Comparison of ENCODE assay signal across 22 cellular contexts in genomic region chr2:2838548-2838845, GRCh38.
"Had no signal": no experiment of that assay in that cellular context is flagged by ENCODE, and none has a peak within 500 bp of the region (broad histone marks: within the 10 kb centered on the region; RNA-seq: fewer than 3 reads in every experiment).

No MANE protein-coding gene starts in this region.

- H3K9me3 Mint-ChIP-seq: dendritic cell treated with granulocyte-macrophage colony-stimulating factor and Interleukin-4, amounts not matched to agents 40 ng/mL and 50 ng/mL, for 4 days; immature natural killer cell; nephron; stimulated activated naive CD8-positive, alpha-beta T cell treated with anti-CD3 and anti-CD28 coated beads, Interleukin-15, amount 100 ng/mL, for 72 hours had no signal

- H3K27me3 ChIP-seq: foreskin keratinocyte, right lobe of liver, transverse colon had no signal

- H3K27ac Mint-ChIP-seq: dendritic cell treated with granulocyte-macrophage colony-stimulating factor and Interleukin-4, amounts not matched to agents 40 ng/mL and 50 ng/mL, for 4 days; immature natural killer cell; naive B cell; stimulated activated naive B cell treated with anti-CD40 and anti-IgM and Interleukin-4, amounts not matched to agents 10 μg/mL and 1 μg/mL and 100 μg/mL, for 72 hours had no signal

- DNase-seq: foreskin keratinocyte; immature natural killer cell; kidney; left cardiac atrium; left ventricle myocardium inferior; mesenchymal stem cell; naive B cell; right lobe of liver; stimulated activated CD4-positive, alpha-beta T cell treated with anti-CD3 and anti-CD28 coated beads, Interleukin-15, amount 100 ng/mL, for 24 hours; stimulated activated CD4-positive, alpha-beta T cell treated with anti-CD3 and anti-CD28 coated beads, Interleukin-1b, Interleukin-23, amount 100 ng/mL, for 48 hours; stimulated activated CD4-positive, alpha-beta T cell treated with anti-CD3 and anti-CD28 coated beads, Interleukin-4, amount 100 ng/mL, for 24 hours; stimulated activated naive B cell treated with anti-CD40 and anti-IgM and Interleukin-4, amounts not matched to agents 10 μg/mL and 1 μg/mL and 100 μg/mL, for 72 hours; stimulated activated naive CD8-positive, alpha-beta T cell treated with anti-CD3 and anti-CD28 coated beads, Interleukin-15, amount 100 ng/mL, for 72 hours; substantia nigra; transverse colon had no signal

- H3K27me3 Mint-ChIP-seq: dendritic cell treated with granulocyte-macrophage colony-stimulating factor and Interleukin-4, amounts not matched to agents 40 ng/mL and 50 ng/mL, for 4 days; stimulated activated naive CD8-positive, alpha-beta T cell treated with anti-CD3 and anti-CD28 coated beads, Interleukin-15, amount 100 ng/mL, for 72 hours had no signal

- H3K4me3 ChIP-seq: left ventricle myocardium inferior, lung, prostate gland, right lobe of liver, spleen, thoracic aorta, transverse colon had no signal

- H3K36me3 Mint-ChIP-seq: immature natural killer cell; naive B cell; stimulated activated naive B cell treated with anti-CD40 and anti-IgM and Interleukin-4, amounts not matched to agents 10 μg/mL and 1 μg/mL and 100 μg/mL, for 72 hours had no signal

- H3K27ac ChIP-seq: foreskin keratinocyte, left ventricle myocardium inferior, parathyroid adenoma, prostate gland, right lobe of liver, spleen, thoracic aorta, transverse colon had no signal

- H3K4me1 ChIP-seq: foreskin keratinocyte, parathyroid adenoma, prostate gland, right lobe of liver, spleen, transverse colon had no signal

- H3K9me3 ChIP-seq: left ventricle myocardium inferior, prostate gland, right lobe of liver, spleen, thoracic aorta, transverse colon had no signal

- H3K4me1 Mint-ChIP-seq: immature natural killer cell; naive B cell; stimulated activated naive B cell treated with anti-CD40 and anti-IgM and Interleukin-4, amounts not matched to agents 10 μg/mL and 1 μg/mL and 100 μg/mL, for 72 hours; stimulated activated naive CD8-positive, alpha-beta T cell treated with anti-CD3 and anti-CD28 coated beads, Interleukin-15, amount 100 ng/mL, for 72 hours had no signal

- H3K4me3 Mint-ChIP-seq: dendritic cell treated with granulocyte-macrophage colony-stimulating factor and Interleukin-4, amounts not matched to agents 40 ng/mL and 50 ng/mL, for 4 days; immature natural killer cell; naive B cell; nephron; stimulated activated naive B cell treated with anti-CD40 and anti-IgM and Interleukin-4, amounts not matched to agents 10 μg/mL and 1 μg/mL and 100 μg/mL, for 72 hours; stimulated activated naive CD8-positive, alpha-beta T cell treated with anti-CD3 and anti-CD28 coated beads, Interleukin-15, amount 100 ng/mL, for 72 hours had no signal

- H3K36me3 ChIP-seq: left ventricle myocardium inferior, prostate gland, right lobe of liver, spleen, thoracic aorta, transverse colon had no signal
